7 cellular contexts compared by ENCODE assay signal in genomic region chr20:45023140-45023539, GRCh38. TPM values are rescaled to one million over a fixed set of nuclear protein-coding genes. Genes with fewer than 3 reads are reported as not detected.
A peak's percentile ranks its signal among the peaks of the same experiment; 100 is the strongest.
DNase-seq lines count a peak whose midpoint lies in the region; ATAC-seq, FAIRE-seq and TF ChIP-seq lines count a peak whose summit lies in the region.
"Not testable (repeated sequence)": the region's sequence is repeated elsewhere in the genome, so short reads cannot be mapped to it uniquely, and the experiment has no call there.

No MANE protein-coding gene starts in this region.

- H3K4me1 Mint-ChIP-seq in CD4-positive, CD25-positive, alpha-beta regulatory T cell, result peaks cover 38 to 83% (median 69%) of the 10 kb centered on the region in 4 donors
- H3K4me1 Mint-ChIP-seq in T-cell (peaks cover 72 to 79% (median 75%) of the 10 kb centered on the region in 3 donors), natural killer cell (peaks cover 51 to 69% of the 10 kb centered on the region in 2 donors)
- H3K4me1 Mint-ChIP-seq in activated CD8-positive, alpha-beta T cell treated with anti-CD3 and anti-CD28 coated beads for 36 hours (ENCODE audit: low read depth), result peaks cover 57% of the 10 kb centered on the region
- peaks cover 52% of the 10 kb centered on the region for H3K4me1 Mint-ChIP-seq in activated naive CD4-positive, alpha-beta T cell treated with anti-CD3 and anti-CD28 coated beads for 36 hours (ENCODE audit: low read depth)
- H3K4me1 Mint-ChIP-seq in activated naive CD8-positive, alpha-beta T cell treated with anti-CD3 and anti-CD28 coated beads, Interleukin-2, amount 10 ng/mL, durations not matched to agents 7 days and 5 days, result peaks cover 26% of the 10 kb centered on the region

- H3K9me3 Mint-ChIP-seq in CD4-positive, CD25-positive, alpha-beta regulatory T cell; T-cell; activated CD8-positive, alpha-beta T cell treated with anti-CD3 and anti-CD28 coated beads for 36 hours; activated naive CD4-positive, alpha-beta T cell treated with anti-CD3 and anti-CD28 coated beads for 36 hours; activated naive CD8-positive, alpha-beta T cell treated with anti-CD3 and anti-CD28 coated beads, Interleukin-2, amount 10 ng/mL, durations not matched to agents 7 days and 5 days; natural killer cell: not testable (repeated sequence)

- not testable (repeated sequence) for H3K4me3 ChIP-seq in CD4-positive, CD25-positive, alpha-beta regulatory T cell (ENCODE audit: low read depth, low read length)

- ATAC-seq in CD4-positive, CD25-positive, alpha-beta regulatory T cell (ENCODE audit: low read depth in 2 of 2); T-cell (replicated peaks in 1 of 4); activated naive CD8-positive, alpha-beta T cell treated with anti-CD3 and anti-CD28 coated beads, Interleukin-2, amount 10 ng/mL, durations not matched to agents 7 days and 5 days (ENCODE audit: low read depth); natural killer cell: not testable (repeated sequence)
- peak; percentile 60 for ATAC-seq in activated CD8-positive, alpha-beta T cell treated with anti-CD3 and anti-CD28 coated beads for 36 hours

- CTCF ChIA-PET in T-cell (lab: Charles Lee); activated CD8-positive, alpha-beta T cell treated with anti-CD3 and anti-CD28 coated beads for 36 hours (lab: Charles Lee): not testable (repeated sequence)
- CTCF ChIA-PET in activated naive CD4-positive, alpha-beta T cell treated with anti-CD3 and anti-CD28 coated beads for 36 hours (lab: Charles Lee), result interaction anchor here (0.6 to 1.0 kb wide), 3 partner anchors 9 to 90 kb away, joined by 3 to 7 read pairs (median 3); no protein-coding TSS in a partner anchor

- H3K36me3 ChIP-seq in CD4-positive, CD25-positive, alpha-beta regulatory T cell (ENCODE audit: control insufficient read depth, insufficient read depth, low read length), result peaks cover 93% of the 10 kb centered on the region

- not testable (repeated sequence) for TF ChIP-seq CTCF in activated CD8-positive, alpha-beta T cell treated with anti-CD3 and anti-CD28 coated beads for 36 hours (IDR thresholded peaks at IDR 0.05); natural killer cell (IDR thresholded peaks at IDR 0.05)

- H3K27me3 Mint-ChIP-seq in CD4-positive, CD25-positive, alpha-beta regulatory T cell; T-cell; activated CD8-positive, alpha-beta T cell treated with anti-CD3 and anti-CD28 coated beads for 36 hours; activated naive CD4-positive, alpha-beta T cell treated with anti-CD3 and anti-CD28 coated beads for 36 hours (ENCODE audit: low read depth); activated naive CD8-positive, alpha-beta T cell treated with anti-CD3 and anti-CD28 coated beads, Interleukin-2, amount 10 ng/mL, durations not matched to agents 7 days and 5 days; natural killer cell (ENCODE audit: low read depth in 2 of 2): not testable (repeated sequence)

- peak overlapping the region in 1 of 4 donors; percentile 17 for H3K4me3 Mint-ChIP-seq in CD4-positive, CD25-positive, alpha-beta regulatory T cell
- H3K4me3 Mint-ChIP-seq in T-cell; activated CD8-positive, alpha-beta T cell treated with anti-CD3 and anti-CD28 coated beads for 36 hours; activated naive CD4-positive, alpha-beta T cell treated with anti-CD3 and anti-CD28 coated beads for 36 hours; activated naive CD8-positive, alpha-beta T cell treated with anti-CD3 and anti-CD28 coated beads, Interleukin-2, amount 10 ng/mL, durations not matched to agents 7 days and 5 days; natural killer cell: not testable (repeated sequence)

- H3K27ac Mint-ChIP-seq in CD4-positive, CD25-positive, alpha-beta regulatory T cell, result peak overlapping the region in 2 of 3 donors; percentile 44 to 56
- H3K27ac Mint-ChIP-seq in T-cell, result peak overlapping the region; percentile 26 to 50
- H3K27ac Mint-ChIP-seq in activated CD8-positive, alpha-beta T cell treated with anti-CD3 and anti-CD28 coated beads for 36 hours, result peak overlapping the region; percentile 11
- H3K27ac Mint-ChIP-seq in activated naive CD4-positive, alpha-beta T cell treated with anti-CD3 and anti-CD28 coated beads for 36 hours, result peak overlapping the region; percentile 59
- peak overlapping the region; percentile 26 for H3K27ac Mint-ChIP-seq in activated naive CD8-positive, alpha-beta T cell treated with anti-CD3 and anti-CD28 coated beads, Interleukin-2, amount 10 ng/mL, durations not matched to agents 7 days and 5 days
- H3K27ac Mint-ChIP-seq in natural killer cell, result peak overlapping the region; percentile 49 to 75

- not testable (repeated sequence) for H3K27me3 ChIP-seq in CD4-positive, CD25-positive, alpha-beta regulatory T cell (ENCODE audit: control insufficient read depth, insufficient read depth, low read length)

- peaks cover 61% of the 10 kb centered on the region for H3K36me3 Mint-ChIP-seq in CD4-positive, CD25-positive, alpha-beta regulatory T cell
- peaks cover 60% of the 10 kb centered on the region for H3K36me3 Mint-ChIP-seq in T-cell
- peaks cover 62% of the 10 kb centered on the region for H3K36me3 Mint-ChIP-seq in activated CD8-positive, alpha-beta T cell treated with anti-CD3 and anti-CD28 coated beads for 36 hours (ENCODE audit: low read depth)
- H3K36me3 Mint-ChIP-seq in activated naive CD4-positive, alpha-beta T cell treated with anti-CD3 and anti-CD28 coated beads for 36 hours (ENCODE audit: low read depth), result peaks cover 41% of the 10 kb centered on the region
- H3K36me3 Mint-ChIP-seq in activated naive CD8-positive, alpha-beta T cell treated with anti-CD3 and anti-CD28 coated beads, Interleukin-2, amount 10 ng/mL, durations not matched to agents 7 days and 5 days, result peaks cover 41% of the 10 kb centered on the region
- H3K36me3 Mint-ChIP-seq in natural killer cell, result peaks cover 24% of the 10 kb centered on the region

- POLR2A ChIA-PET in T-cell (lab: Charles Lee); activated CD8-positive, alpha-beta T cell treated with anti-CD3 and anti-CD28 coated beads for 36 hours (lab: Charles Lee); activated naive CD8-positive, alpha-beta T cell treated with anti-CD3 and anti-CD28 coated beads, Interleukin-2, amount 10 ng/mL, durations not matched to agents 7 days and 5 days (lab: Charles Lee): not testable (repeated sequence)

- intact Hi-C loops in activated CD8-positive, alpha-beta T cell treated with anti-CD3 and anti-CD28 coated beads for 36 hours (cut with micrococcal nuclease); activated naive CD4-positive, alpha-beta T cell treated with anti-CD3 and anti-CD28 coated beads for 36 hours (cut with micrococcal nuclease); natural killer cell (cut with micrococcal nuclease): not testable (repeated sequence)

- not testable (repeated sequence) for TF ChIP-seq POLR2A in GM12891 (IDR thresholded peaks at IDR 0.05; ENCODE audit: low read depth, low read length)

- peak; percentile 48 for FAIRE-seq in GM12891 (lab: Jason Lieb, UNC)

- H3K27ac ChIP-seq in CD4-positive, CD25-positive, alpha-beta regulatory T cell (ENCODE audit: insufficient read depth, low read length, poor library complexity, severe bottlenecking), result not testable (repeated sequence)

- not testable (repeated sequence) for DNase-seq in CD4-positive, CD25-positive, alpha-beta regulatory T cell; GM12891 (ENCODE audit: insufficient read length, low spot score); T-cell; activated CD8-positive, alpha-beta T cell treated with anti-CD3 and anti-CD28 coated beads for 36 hours; activated naive CD4-positive, alpha-beta T cell treated with anti-CD3 and anti-CD28 coated beads for 36 hours; activated naive CD8-positive, alpha-beta T cell treated with anti-CD3 and anti-CD28 coated beads, Interleukin-2, amount 10 ng/mL, durations not matched to agents 7 days and 5 days; natural killer cell

- peaks cover 22% of the 10 kb centered on the region for H3K4me1 ChIP-seq in CD4-positive, CD25-positive, alpha-beta regulatory T cell (ENCODE audit: control insufficient read depth, insufficient read depth, low read length, poor library complexity, severe bottlenecking)

- H3K9me3 ChIP-seq in CD4-positive, CD25-positive, alpha-beta regulatory T cell (ENCODE audit: control insufficient read depth in 2 of 2, low read length in 2 of 2), result not testable (repeated sequence)

RNA-seq across cellular contexts. Expression of gene STK4, which starts 56.8 kb away (rescaled TPM):
- 375 TPM for total RNA-seq in CD4-positive, CD25-positive, alpha-beta regulatory T cell
- polyA plus RNA-seq in CD4-positive, CD25-positive, alpha-beta regulatory T cell, result 100 to 1,000 TPM; 211 to 254 (median 227) TPM
- polyA plus RNA-seq in GM12891 (2012; ENCODE audit: low read depth, missing spikeins), result 27.8 TPM
- 100 to 1,000 TPM; 244 to 315 (median 271) TPM for total RNA-seq in T-cell
- 100 to 1,000 TPM; 154 to 165 TPM for total RNA-seq in activated CD8-positive, alpha-beta T cell treated with anti-CD3 and anti-CD28 coated beads for 36 hours
- 100 to 1,000 TPM; 110 to 116 TPM for total RNA-seq in activated naive CD4-positive, alpha-beta T cell treated with anti-CD3 and anti-CD28 coated beads for 36 hours
- total RNA-seq in activated naive CD8-positive, alpha-beta T cell treated with anti-CD3 and anti-CD28 coated beads, Interleukin-2, amount 10 ng/mL, durations not matched to agents 7 days and 5 days, result 100 to 1,000 TPM; 205 to 229 TPM
- 100 to 1,000 TPM; 351 to 394 (median 366) TPM for total RNA-seq in natural killer cell

Comparison
In these comparisons a context has a peak if more than half of its experiments do, and no peak if none do; other contexts are left out.
1. H3K27ac Mint-ChIP-seq: peak in every context shown above with its lines; median percentile 62 in natural killer cell; 59 in activated naive CD4-positive, alpha-beta T cell treated with anti-CD3 and anti-CD28 coated beads for 36 hours; 50 in CD4-positive, CD25-positive, alpha-beta regulatory T cell; 38 in T-cell; 26 in activated naive CD8-positive, alpha-beta T cell treated with anti-CD3 and anti-CD28 coated beads, Interleukin-2, amount 10 ng/mL, durations not matched to agents 7 days and 5 days; 11 in activated CD8-positive, alpha-beta T cell treated with anti-CD3 and anti-CD28 coated beads for 36 hours.